ENCODE assay signal across 1 cellular context in the genomic region with DNA sequence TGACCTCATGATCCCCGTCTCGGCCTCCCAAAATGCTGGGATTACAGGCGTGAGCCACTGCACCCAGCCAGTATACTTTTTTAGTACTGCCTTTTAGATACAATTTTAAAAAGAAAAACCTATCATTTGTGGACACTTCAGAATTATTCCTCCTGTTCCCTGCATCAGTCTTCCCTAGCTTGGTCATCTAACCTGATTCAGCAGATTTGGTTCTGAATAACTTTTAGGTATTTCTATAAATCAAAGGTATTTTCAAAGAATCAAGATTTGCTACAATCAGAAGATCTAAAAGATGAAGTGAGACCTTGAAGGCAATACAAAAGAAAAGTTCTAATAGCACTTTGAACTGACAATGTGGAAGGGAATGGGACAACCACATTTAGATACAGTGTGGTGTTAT.
TF ChIP-seq lines count a peak whose summit lies in the region.

No MANE protein-coding gene starts in this region.

TF ChIP-seq in WTC11, 78 proteins besides CTCF, POLR2A, EP300 and RAD21 (continued from another document):
- TF ChIP-seq EMX1 (CRISPR knock-in tag; IDR thresholded peaks at IDR 0.05) (no peak), ERG (CRISPR knock-in tag; IDR thresholded peaks at IDR 0.05) (no peak), MXD4 (CRISPR knock-in tag; IDR thresholded peaks at IDR 0.05; ENCODE audit: borderline replicate concordance) (no peak), ZNF532 (CRISPR knock-in tag; IDR thresholded peaks at IDR 0.05; ENCODE audit: borderline replicate concordance) (no peak), NFE2L1 (CRISPR knock-in tag; IDR thresholded peaks at IDR 0.05) (no peak), RORB (CRISPR knock-in tag; IDR thresholded peaks at IDR 0.05) (no peak), TCF7 (CRISPR knock-in tag; IDR thresholded peaks at IDR 0.05; ENCODE audit: low read depth) (no peak)
